2 cellular contexts compared by ENCODE assay signal in the genomic region with DNA sequence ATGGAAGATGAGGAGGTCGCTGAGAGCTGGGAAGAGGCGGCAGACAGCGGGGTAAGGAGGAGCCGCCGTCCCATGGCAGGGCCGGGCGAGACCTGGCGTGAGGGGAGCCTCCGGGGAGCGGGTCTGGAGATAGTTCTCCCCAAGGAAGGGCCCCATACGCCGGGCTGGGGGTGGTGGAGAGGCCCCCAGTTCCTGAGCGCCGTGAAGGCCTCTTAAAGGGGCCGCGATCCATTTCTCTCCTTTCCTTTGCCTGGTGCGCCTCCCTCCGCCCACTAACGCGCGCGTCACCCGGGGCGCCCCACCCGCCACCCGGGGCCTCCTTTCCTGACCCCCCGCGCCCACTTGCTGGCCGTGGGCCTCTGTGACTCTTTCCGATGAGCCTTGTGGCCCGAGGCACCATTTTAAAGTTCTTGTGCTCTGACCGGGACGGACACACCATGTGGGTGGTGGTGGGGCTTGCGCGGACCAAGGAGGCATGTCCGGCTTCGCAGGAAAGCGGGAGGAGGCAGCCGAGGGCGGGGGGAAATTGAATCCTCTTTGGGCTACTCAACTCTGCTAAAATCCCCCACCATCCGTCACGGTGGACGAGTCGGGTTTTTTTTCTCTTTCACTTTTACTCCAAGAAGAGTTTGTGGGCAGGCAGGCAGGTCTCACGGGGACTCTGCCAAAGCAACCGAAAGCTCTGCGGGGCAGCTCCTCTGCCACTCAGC.
A peak's percentile ranks its signal among the peaks of the same experiment; 100 is the strongest.
TF ChIP-seq lines count a peak whose summit lies in the region.

No MANE protein-coding gene starts in this region.

TF ChIP-seq in HEK293, 187 proteins besides CTCF, POLR2A, EP300 and RAD21 (continues in another document):
- TF ChIP-seq ZNF155 (tag by site-specific recombination; IDR thresholded peaks at IDR 0.05) (no peak), ZNF16 (tag by site-specific recombination; IDR thresholded peaks at IDR 0.05; ENCODE audit: low read depth) (no peak), ZNF580 (tag by site-specific recombination; IDR thresholded peaks at IDR 0.05) (no peak), ZIC2 (tag by site-specific recombination; IDR thresholded peaks at IDR 0.05) (0 out of 2 replicates have a peak, but pooled peaks have one; percentile 23), ZNF24 (tag by site-specific recombination; IDR thresholded peaks at IDR 0.05) (peak; percentile 72), ZNF366 (tag by site-specific recombination; conservative IDR thresholded peaks at IDR 0.05) (peak; percentile 65), ZNF157 (tag by site-specific recombination; IDR thresholded peaks at IDR 0.05) (no peak), SP7 (tag by site-specific recombination; IDR thresholded peaks at IDR 0.05) (peak; percentile 87), ZNF398 (tag by site-specific recombination; IDR thresholded peaks at IDR 0.05) (peak; percentile 55), SCRT1 (tag by site-specific recombination; IDR thresholded peaks at IDR 0.05; ENCODE audit: borderline replicate concordance) (no peak), HOXD13 (CRISPR knock-in tag; IDR thresholded peaks at IDR 0.05; ENCODE audit: borderline replicate concordance) (no peak), ZBTB17 (tag by site-specific recombination; IDR thresholded peaks at IDR 0.05) (peak; percentile 18; the same call in 1 of the 2 replicates), OSR2 (tag by site-specific recombination; IDR thresholded peaks at IDR 0.05) (0 out of 2 replicates have a peak, but pooled peaks have one; percentile 14), ZSCAN23 (tag by site-specific recombination; IDR thresholded peaks at IDR 0.05) (0 out of 2 replicates have a peak, but pooled peaks have one; percentile 10), ZSCAN30 (tag by site-specific recombination; IDR thresholded peaks at IDR 0.05) (peak; percentile 37; the same call in 1 of the 2 replicates), ZNF223 (tag by site-specific recombination; IDR thresholded peaks at IDR 0.05) (0 out of 2 replicates have a peak, but pooled peaks have one; percentile 30), ZNF701 (tag by site-specific recombination; IDR thresholded peaks at IDR 0.05) (no peak; the same call in 1 of the 2 replicates), ZNF169 (tag by site-specific recombination; IDR thresholded peaks at IDR 0.05) (no peak), ZNF146 (tag by site-specific recombination; IDR thresholded peaks at IDR 0.05) (peak; percentile 26; the same call in 1 of the 2 replicates)
- TF ChIP-seq, protein P1, sequence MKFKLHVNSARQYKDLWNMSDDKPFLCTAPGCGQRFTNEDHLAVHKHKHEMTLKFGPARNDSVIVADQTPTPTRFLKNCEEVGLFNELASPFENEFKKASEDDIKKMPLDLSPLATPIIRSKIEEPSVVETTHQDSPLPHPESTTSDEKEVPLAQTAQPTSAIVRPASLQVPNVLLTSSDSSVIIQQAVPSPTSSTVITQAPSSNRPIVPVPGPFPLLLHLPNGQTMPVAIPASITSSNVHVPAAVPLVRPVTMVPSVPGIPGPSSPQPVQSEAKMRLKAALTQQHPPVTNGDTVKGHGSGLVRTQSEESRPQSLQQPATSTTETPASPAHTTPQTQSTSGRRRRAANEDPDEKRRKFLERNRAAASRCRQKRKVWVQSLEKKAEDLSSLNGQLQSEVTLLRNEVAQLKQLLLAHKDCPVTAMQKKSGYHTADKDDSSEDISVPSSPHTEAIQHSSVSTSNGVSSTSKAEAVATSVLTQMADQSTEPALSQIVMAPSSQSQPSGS (tag by site-specific recombination; IDR thresholded peaks at IDR 0.05; ENCODE audit: low read depth): no peak
- TF ChIP-seq, protein P2, sequence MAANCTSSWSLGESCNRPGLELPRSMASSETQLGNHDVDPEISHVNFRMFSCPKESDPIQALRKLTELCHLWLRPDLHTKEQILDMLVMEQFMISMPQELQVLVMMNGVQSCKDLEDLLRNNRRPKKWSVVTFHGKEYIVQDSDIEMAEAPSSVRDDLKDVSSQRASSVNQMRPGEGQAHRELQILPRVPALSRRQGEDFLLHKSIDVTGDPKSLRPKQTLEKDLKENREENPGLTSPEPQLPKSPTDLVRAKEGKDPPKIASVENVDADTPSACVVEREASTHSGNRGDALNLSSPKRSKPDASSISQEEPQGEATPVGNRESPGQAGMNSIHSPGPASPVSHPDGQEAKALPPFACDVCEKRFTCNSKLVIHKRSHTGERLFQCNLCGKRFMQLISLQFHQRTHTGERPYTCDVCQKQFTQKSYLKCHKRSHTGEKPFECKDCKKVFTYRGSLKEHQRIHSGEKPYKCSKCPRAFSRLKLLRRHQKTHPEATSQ (tag by site-specific recombination; IDR thresholded peaks at IDR 0.05): peak; percentile 69; the same call in 1 of the 2 replicates
- TF ChIP-seq, protein P3, sequence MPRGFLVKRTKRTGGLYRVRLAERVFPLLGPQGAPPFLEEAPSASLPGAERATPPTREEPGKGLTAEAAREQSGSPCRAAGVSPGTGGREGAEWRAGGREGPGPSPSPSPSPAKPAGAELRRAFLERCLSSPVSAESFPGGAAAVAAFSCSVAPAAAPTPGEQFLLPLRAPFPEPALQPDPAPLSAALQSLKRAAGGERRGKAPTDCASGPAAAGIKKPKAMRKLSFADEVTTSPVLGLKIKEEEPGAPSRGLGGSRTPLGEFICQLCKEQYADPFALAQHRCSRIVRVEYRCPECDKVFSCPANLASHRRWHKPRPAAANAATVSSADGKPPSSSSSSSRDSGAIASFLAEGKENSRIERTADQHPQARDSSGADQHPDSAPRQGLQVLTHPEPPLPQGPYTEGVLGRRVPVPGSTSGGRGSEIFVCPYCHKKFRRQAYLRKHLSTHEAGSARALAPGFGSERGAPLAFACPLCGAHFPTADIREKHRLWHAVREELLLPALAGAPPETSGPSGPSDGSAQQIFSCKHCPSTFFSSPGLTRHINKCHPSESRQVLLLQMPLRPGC (tag by site-specific recombination; IDR thresholded peaks at IDR 0.05): no peak; the same call in 1 of the 2 replicates

TF ChIP-seq in GM12878, 131 proteins besides CTCF, POLR2A, EP300 and RAD21 (continues in another document):
- TF ChIP-seq HDAC6 (IDR thresholded peaks at IDR 0.05; ENCODE audit: unreplicated experiment): no peak
- 0 out of 2 replicates have a peak, but pooled peaks have one; percentile 11 for TF ChIP-seq IRF3 (IDR thresholded peaks at IDR 0.05)
- TF ChIP-seq, protein P4, sequence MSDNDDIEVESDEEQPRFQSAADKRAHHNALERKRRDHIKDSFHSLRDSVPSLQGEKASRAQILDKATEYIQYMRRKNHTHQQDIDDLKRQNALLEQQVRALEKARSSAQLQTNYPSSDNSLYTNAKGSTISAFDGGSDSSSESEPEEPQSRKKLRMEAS (IDR thresholded peaks at IDR 0.05; ENCODE audit: low read depth, low read length): no peak
- TF ChIP-seq ZNF207 (IDR thresholded peaks at IDR 0.05; ENCODE audit: borderline replicate concordance): peak; percentile 67; the same call in 1 of the 2 replicates
- TF ChIP-seq ATF7 (IDR thresholded peaks at IDR 0.05; ENCODE audit: low read depth): peak; percentile 71
- TF ChIP-seq FOXK2 (IDR thresholded peaks at IDR 0.05): peak; percentile 56; the same call in 1 of the 2 replicates
- TF ChIP-seq, protein P5, sequence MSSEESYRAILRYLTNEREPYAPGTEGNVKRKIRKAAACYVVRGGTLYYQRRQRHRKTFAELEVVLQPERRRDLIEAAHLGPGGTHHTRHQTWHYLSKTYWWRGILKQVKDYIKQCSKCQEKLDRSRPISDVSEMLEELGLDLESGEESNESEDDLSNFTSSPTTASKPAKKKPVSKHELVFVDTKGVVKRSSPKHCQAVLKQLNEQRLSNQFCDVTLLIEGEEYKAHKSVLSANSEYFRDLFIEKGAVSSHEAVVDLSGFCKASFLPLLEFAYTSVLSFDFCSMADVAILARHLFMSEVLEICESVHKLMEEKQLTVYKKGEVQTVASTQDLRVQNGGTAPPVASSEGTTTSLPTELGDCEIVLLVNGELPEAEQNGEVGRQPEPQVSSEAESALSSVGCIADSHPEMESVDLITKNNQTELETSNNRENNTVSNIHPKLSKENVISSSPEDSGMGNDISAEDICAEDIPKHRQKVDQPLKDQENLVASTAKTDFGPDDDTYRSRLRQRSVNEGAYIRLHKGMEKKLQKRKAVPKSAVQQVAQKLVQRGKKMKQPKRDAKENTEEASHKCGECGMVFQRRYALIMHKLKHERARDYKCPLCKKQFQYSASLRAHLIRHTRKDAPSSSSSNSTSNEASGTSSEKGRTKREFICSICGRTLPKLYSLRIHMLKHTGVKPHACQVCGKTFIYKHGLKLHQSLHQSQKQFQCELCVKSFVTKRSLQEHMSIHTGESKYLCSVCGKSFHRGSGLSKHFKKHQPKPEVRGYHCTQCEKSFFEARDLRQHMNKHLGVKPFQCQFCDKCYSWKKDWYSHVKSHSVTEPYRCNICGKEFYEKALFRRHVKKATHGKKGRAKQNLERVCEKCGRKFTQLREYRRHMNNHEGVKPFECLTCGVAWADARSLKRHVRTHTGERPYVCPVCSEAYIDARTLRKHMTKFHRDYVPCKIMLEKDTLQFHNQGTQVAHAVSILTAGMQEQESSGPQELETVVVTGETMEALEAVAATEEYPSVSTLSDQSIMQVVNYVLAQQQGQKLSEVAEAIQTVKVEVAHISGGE (CRISPR knock-in tag; IDR thresholded peaks at IDR 0.05): no peak
- peak; percentile 99 for TF ChIP-seq PAX5 (IDR thresholded peaks at IDR 0.05; ENCODE audit: borderline replicate concordance, low read depth, low read length)
- no peak for TF ChIP-seq CEBPZ (IDR thresholded peaks at IDR 0.05; ENCODE audit: low read depth, low read length)
- TF ChIP-seq NBN (IDR thresholded peaks at IDR 0.05): peak; percentile 92
- 0 out of 2 replicates have a peak, but pooled peaks have one; percentile 13 for TF ChIP-seq E2F4 (IDR thresholded peaks at IDR 0.05; ENCODE audit: low read depth, low read length)
- TF ChIP-seq RELB (IDR thresholded peaks at IDR 0.05; ENCODE audit: low read depth): peak; percentile 99
- TF ChIP-seq IRF4 (IDR thresholded peaks at IDR 0.05; ENCODE audit: low read depth, low read length): 0 out of 2 replicates have a peak, but pooled peaks have one; percentile 42
- TF ChIP-seq RFX5 (IDR thresholded peaks at IDR 0.05; ENCODE audit: low read depth, low read length): no peak
- TF ChIP-seq, protein P6, sequence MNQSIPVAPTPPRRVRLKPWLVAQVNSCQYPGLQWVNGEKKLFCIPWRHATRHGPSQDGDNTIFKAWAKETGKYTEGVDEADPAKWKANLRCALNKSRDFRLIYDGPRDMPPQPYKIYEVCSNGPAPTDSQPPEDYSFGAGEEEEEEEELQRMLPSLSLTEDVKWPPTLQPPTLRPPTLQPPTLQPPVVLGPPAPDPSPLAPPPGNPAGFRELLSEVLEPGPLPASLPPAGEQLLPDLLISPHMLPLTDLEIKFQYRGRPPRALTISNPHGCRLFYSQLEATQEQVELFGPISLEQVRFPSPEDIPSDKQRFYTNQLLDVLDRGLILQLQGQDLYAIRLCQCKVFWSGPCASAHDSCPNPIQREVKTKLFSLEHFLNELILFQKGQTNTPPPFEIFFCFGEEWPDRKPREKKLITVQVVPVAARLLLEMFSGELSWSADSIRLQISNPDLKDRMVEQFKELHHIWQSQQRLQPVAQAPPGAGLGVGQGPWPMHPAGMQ (IDR thresholded peaks at IDR 0.05; ENCODE audit: borderline replicate concordance): no peak
- 0 out of 2 replicates have a peak, but pooled peaks have one; percentile 6 for TF ChIP-seq TCF3 (IDR thresholded peaks at IDR 0.05; ENCODE audit: borderline replicate concordance, insufficient read depth, low read depth, low read length)
- peak; percentile 88; the same call in 1 of the 2 replicates for TF ChIP-seq SIN3A (IDR thresholded peaks at IDR 0.05; ENCODE audit: low read depth, low read length)
- peak; percentile 93 for TF ChIP-seq DPF2 (IDR thresholded peaks at IDR 0.05)
- TF ChIP-seq MYB (IDR thresholded peaks at IDR 0.05; ENCODE audit: borderline replicate concordance, low read depth, low read length): 0 out of 2 replicates have a peak, but pooled peaks have one; percentile 2
